Comparison of ENCODE assay signal across 8 cellular contexts in genomic region chr1:22024485-22025367, GRCh38.
DNase-seq lines count a peak whose midpoint lies in the region; ATAC-seq lines count a peak whose summit lies in the region.

No MANE protein-coding gene starts in this region.

- peak; percentile 43 for ATAC-seq in HG02973 (IDR thresholded peaks at IDR 0.05; ENCODE audit: unreplicated experiment)

- H3K4me3 ChIP-seq in duodenal mucosa (ENCODE audit: low read depth in 1 of 2, low read length in 2 of 2), result peak overlapping the region; percentile 87 to 99

- H3K27ac ChIP-seq in duodenal mucosa (ENCODE audit: low read depth, low read length), result peak overlapping the region; percentile 100

- no peaks in the 10 kb centered on the region for H3K36me3 ChIP-seq in duodenal mucosa (ENCODE audit: control insufficient read depth in 1 of 2, insufficient read depth in 2 of 2, low read length in 2 of 2)

- H3K27me3 ChIP-seq in duodenal mucosa (ENCODE audit: control insufficient read depth in 1 of 2, insufficient read depth in 2 of 2, low read length in 2 of 2), result no peaks in the 10 kb centered on the region

- no peaks in the 10 kb centered on the region for H3K9me3 ChIP-seq in duodenal mucosa (ENCODE audit: control insufficient read depth in 1 of 2, low read length in 2 of 2)

- peaks cover 16 to 18% of the 10 kb centered on the region in 2 donors for H3K4me1 ChIP-seq in duodenal mucosa (ENCODE audit: control insufficient read depth in 1 of 2, insufficient read depth in 2 of 2, low read length in 2 of 2)

- peak; percentile 54 to 67 for DNase-seq in activated CD8-positive, alpha-beta memory T cell treated with anti-CD3 and anti-CD28 coated beads for 1 hour (ENCODE audit: extremely low read depth in 1 of 2, low read depth in 1 of 2)
- no peak for DNase-seq in activated CD8-positive, alpha-beta memory T cell treated with anti-CD3 and anti-CD28 coated beads for 24 hours
- DNase-seq in NCI-H345 treated with DMSO at 0.1 percent for 48 hours (lab: John Stamatoyannopoulos, UW; ENCODE audit: unreplicated experiment) (peak; percentile 87), medulla oblongata (ENCODE audit: extremely low spot score) (peak; percentile 84)
- DNase-seq in activated CD4-positive, alpha-beta T cell treated with anti-CD3 and anti-CD28 coated beads, Interleukin-2, amount 50 U/mL, for 4 hours, result peak; percentile 55 to 56
- peak; percentile 52 for DNase-seq in stimulated activated CD8-positive, alpha-beta memory T cell treated with anti-CD3 and anti-CD28 coated beads, Interleukin-12 subunit alpha, Interleukin-12 subunit beta, amount 100 ng/mL, for 24 hours (ENCODE audit: extremely low read depth)

- H3K9ac ChIP-seq in duodenal mucosa (ENCODE audit: low read depth in 1 of 2, low read length in 2 of 2), result peak overlapping the region; percentile 98 to 100
